Comparison of ENCODE assay signal across 8 cellular contexts in the genomic region with DNA sequence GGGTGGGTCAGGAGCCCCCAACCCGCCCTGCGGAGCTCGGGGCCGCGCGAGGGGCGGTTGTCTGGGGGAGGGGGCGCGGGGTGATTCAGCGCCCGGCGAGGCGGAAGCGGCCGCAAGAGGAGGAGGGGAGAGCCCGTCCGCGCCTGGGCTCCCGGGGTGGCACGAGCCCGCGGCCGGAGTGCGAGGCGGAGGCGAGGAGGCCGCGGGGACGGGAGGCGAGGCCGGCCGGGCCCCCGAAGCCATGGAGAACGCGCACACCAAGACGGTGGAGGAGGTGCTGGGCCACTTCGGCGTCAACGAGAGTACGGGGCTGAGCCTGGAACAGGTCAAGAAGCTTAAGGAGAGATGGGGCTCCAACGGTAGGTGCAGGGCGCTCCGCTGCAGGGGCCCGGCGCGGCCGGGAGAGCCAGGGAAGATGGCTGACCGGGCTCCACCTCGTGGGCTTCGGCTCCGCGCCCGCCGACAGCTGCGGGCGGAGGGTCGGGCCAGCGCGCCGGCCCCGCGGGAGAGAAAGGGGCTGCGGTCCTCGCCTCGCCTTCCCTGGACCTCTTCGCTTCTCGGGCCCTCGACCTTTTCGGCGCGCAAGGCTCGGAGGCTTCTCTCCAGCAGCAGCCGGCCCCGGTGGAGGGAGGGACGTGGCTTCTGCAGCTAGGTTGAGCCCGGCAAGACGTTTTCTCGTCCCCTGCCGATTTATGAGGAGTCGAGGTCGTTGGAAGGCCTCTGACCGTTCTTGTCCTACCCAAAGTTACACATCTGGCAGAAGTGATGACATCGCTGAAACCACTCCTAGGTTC. TPM values are rescaled to one million over a fixed set of nuclear protein-coding genes. Genes with fewer than 3 reads are reported as not detected.
DNase-seq lines count a peak whose midpoint lies in the region; ATAC-seq, FAIRE-seq and TF ChIP-seq lines count a peak whose summit lies in the region.

No MANE protein-coding gene starts in this region.

- no peaks in the 10 kb centered on the region for H3K9me3 Mint-ChIP-seq in WTC11

- H3K36me3 Mint-ChIP-seq in WTC11: peaks cover 37% of the 10 kb centered on the region

- DNase-seq in GM12891 (ENCODE audit: insufficient read length, low spot score): peak; percentile 48
- DNase-seq in GM23248: peak; percentile 78
- peak; percentile 26 to 50 for DNase-seq in Kasumi-1 (lab: John Stamatoyannopoulos, UW)
- DNase-seq in WTC11 (ENCODE audit: low spot score): peak; percentile 35
- DNase-seq in bronchial epithelial cell (ENCODE audit: low read depth): no peak
- peak; percentile 88 for DNase-seq in kidney
- peak; percentile 21 to 47 for DNase-seq in stimulated activated CD4-positive, alpha-beta T cell treated with anti-CD3 and anti-CD28 coated beads, Interleukin-1b, Interleukin-23, amount 100 ng/mL, for 4 hours (ENCODE audit: low read depth in 2 of 2)
- DNase-seq in NCI-H2081 treated with DMSO at 0.1 percent for 48 hours (lab: John Stamatoyannopoulos, UW): no peak

- no peaks in the 10 kb centered on the region for H3K9me3 ChIP-seq in GM23248 (ENCODE audit: low read depth)
- no peaks in the 10 kb centered on the region for H3K9me3 ChIP-seq in kidney (ENCODE audit: control insufficient read depth in 1 of 2, low read length in 2 of 2)

- TF ChIP-seq CTCF in WTC11 (IDR thresholded peaks at IDR 0.05) (no peak), bronchial epithelial cell (IDR thresholded peaks at IDR 0.05; ENCODE audit: insufficient read depth, low read length, severe bottlenecking) (peak; percentile 5), kidney (IDR thresholded peaks at IDR 0.05; ENCODE audit: borderline replicate concordance, extremely low read depth, insufficient read depth) (no peak)

- peak; percentile 59; the same call in 1 of the 2 replicates for TF ChIP-seq POLR2A in GM12891 (IDR thresholded peaks at IDR 0.05; ENCODE audit: low read depth, low read length)

- intact Hi-C loops in kidney (cut with DNase I): no loop called here

- no peaks in the 10 kb centered on the region for H3K27me3 ChIP-seq in GM23248 (replicated peaks; ENCODE audit: insufficient read depth)
- no peaks in the 10 kb centered on the region for H3K27me3 ChIP-seq in bronchial epithelial cell (ENCODE audit: control insufficient read depth, insufficient read depth, low read length)

- in situ Hi-C loops in GM23248 (cut with MboI): no loop called here

- H3K79me2 ChIP-seq in GM23248 (ENCODE audit: insufficient read depth): peaks cover 52% of the 10 kb centered on the region

- peaks cover 18% of the 10 kb centered on the region for H3K36me3 ChIP-seq in GM23248 (ENCODE audit: low read depth)
- H3K36me3 ChIP-seq in bronchial epithelial cell (ENCODE audit: control insufficient read depth, insufficient read depth, low read length): peaks cover 4% of the 10 kb centered on the region
- peaks cover 2 to 5% of the 10 kb centered on the region in 2 donors for H3K36me3 ChIP-seq in kidney (ENCODE audit: control insufficient read depth in 1 of 2, insufficient read depth in 2 of 2, low read length in 2 of 2)

- H3K27ac ChIP-seq in GM23248: peak overlapping the region; percentile 89
- H3K27ac ChIP-seq in kidney (ENCODE audit: low read depth in 2 of 2, low read length in 2 of 2): peak overlapping the region; percentile 66 to 85

- H3K4me3 Mint-ChIP-seq in WTC11: peak overlapping the region; percentile 89

- ATAC-seq in WTC11: peak; percentile 9

- H3K9me2 ChIP-seq in GM23248 (ENCODE audit: insufficient read depth): no peaks in the 10 kb centered on the region

- H3K27ac Mint-ChIP-seq in WTC11: peak overlapping the region; percentile 73

- peaks cover 13% of the 10 kb centered on the region for H3K27me3 Mint-ChIP-seq in WTC11 (ENCODE audit: low read depth)

- H3K4me3 ChIP-seq in GM23248: peak overlapping the region; percentile 90
- H3K4me3 ChIP-seq in bronchial epithelial cell (ENCODE audit: low read depth, low read length): peak overlapping the region; percentile 97
- peak overlapping the region; percentile 75 to 93 for H3K4me3 ChIP-seq in kidney (ENCODE audit: low read length in 2 of 2)

- CTCF ChIA-PET in WTC11 (lab: Charles Lee): interaction anchor here (1.1 to 2.7 kb wide), 3 partner anchors 11 to 150 kb away, joined by 3 to 13 read pairs (median 4); no protein-coding TSS in a partner anchor

- peaks cover 54% of the 10 kb centered on the region for H3K4me1 Mint-ChIP-seq in WTC11

- H3F3A ChIP-seq in GM23248 (ENCODE audit: insufficient read depth): peaks cover 41% of the 10 kb centered on the region

- H2AFZ ChIP-seq in GM23248: 0 out of 2 replicates have a peak overlapping the region, but pooled peaks have one; percentile 23

- H3K4me2 ChIP-seq in GM23248 (ENCODE audit: unreplicated experiment): peak overlapping the region; percentile 96

- H3K9ac ChIP-seq in GM23248 (peak overlapping the region; percentile 97), kidney (ENCODE audit: low read length in 2 of 2) (peak overlapping the region; percentile 51 to 92)

- 0 to 1% methylated on average over 40 to 80 of the region's 83 CpGs for WGBS in GM23248 (ENCODE audit: low coverage in 1 of 2, low lambda C conversion rate in 2 of 2, missing lambda C conversion rate in 2 of 2), 2 experiments

- peak; percentile 66 for FAIRE-seq in GM12891 (lab: Jason Lieb, UNC)
- no peak for FAIRE-seq in bronchial epithelial cell (lab: Jason Lieb, UNC)
- FAIRE-seq in kidney (lab: Jason Lieb, UNC): no peak

- POLR2A ChIA-PET in WTC11 (lab: Charles Lee): interaction anchor here (0.6 to 1.0 kb wide), 2 partner anchors 48 to 318 kb away, joined by 3 to 4 read pairs; no protein-coding TSS in a partner anchor

- H3K4me1 ChIP-seq in GM23248 (ENCODE audit: insufficient read depth): peaks cover 41% of the 10 kb centered on the region
- H3K4me1 ChIP-seq in kidney (ENCODE audit: control insufficient read depth in 1 of 2, insufficient read depth in 1 of 2, low read depth in 1 of 2, low read length in 2 of 2): peaks cover 7 to 14% of the 10 kb centered on the region in 2 donors

- peaks cover 23% of the 10 kb centered on the region for H4K20me1 ChIP-seq in GM23248 (ENCODE audit: insufficient read depth)

TF ChIP-seq in GM12891, 5 proteins besides CTCF, POLR2A, EP300 and RAD21:
- TF ChIP-seq SPI1 (IDR thresholded peaks at IDR 0.05; ENCODE audit: low read depth, low read length): no peak
- peak; percentile 58 for TF ChIP-seq POLR2AphosphoS5 (IDR thresholded peaks at IDR 0.05; ENCODE audit: low read depth, low read length)
- peak; percentile 61; the same call in 1 of the 2 replicates for TF ChIP-seq TAF1 (IDR thresholded peaks at IDR 0.05; ENCODE audit: low read depth, low read length)
- 0 out of 2 replicates have a peak, but pooled peaks have one; percentile 20 for TF ChIP-seq POU2F2 (IDR thresholded peaks at IDR 0.05; ENCODE audit: low read depth, low read length)

TF ChIP-seq in WTC11, 78 proteins besides CTCF, POLR2A, EP300 and RAD21 (continues in another document):
- TF ChIP-seq FOXP1 (CRISPR knock-in tag; IDR thresholded peaks at IDR 0.05; ENCODE audit: borderline replicate concordance): peak; percentile 45; the same call in 1 of the 2 replicates
- TF ChIP-seq ATF1 (CRISPR knock-in tag; IDR thresholded peaks at IDR 0.05): no peak
- TF ChIP-seq HMGA2 (CRISPR knock-in tag; IDR thresholded peaks at IDR 0.05): no peak
- TF ChIP-seq FOXK1 (CRISPR knock-in tag; IDR thresholded peaks at IDR 0.05): peak; percentile 29; the same call in 1 of the 2 replicates
- 0 out of 2 replicates have a peak, but pooled peaks have one; percentile 19 for TF ChIP-seq IRF2 (CRISPR knock-in tag; IDR thresholded peaks at IDR 0.05; ENCODE audit: borderline replicate concordance, low read depth)
- peak; percentile 99 for TF ChIP-seq KAT7 (CRISPR knock-in tag; IDR thresholded peaks at IDR 0.05; ENCODE audit: borderline replicate concordance)
- TF ChIP-seq, protein P1, sequence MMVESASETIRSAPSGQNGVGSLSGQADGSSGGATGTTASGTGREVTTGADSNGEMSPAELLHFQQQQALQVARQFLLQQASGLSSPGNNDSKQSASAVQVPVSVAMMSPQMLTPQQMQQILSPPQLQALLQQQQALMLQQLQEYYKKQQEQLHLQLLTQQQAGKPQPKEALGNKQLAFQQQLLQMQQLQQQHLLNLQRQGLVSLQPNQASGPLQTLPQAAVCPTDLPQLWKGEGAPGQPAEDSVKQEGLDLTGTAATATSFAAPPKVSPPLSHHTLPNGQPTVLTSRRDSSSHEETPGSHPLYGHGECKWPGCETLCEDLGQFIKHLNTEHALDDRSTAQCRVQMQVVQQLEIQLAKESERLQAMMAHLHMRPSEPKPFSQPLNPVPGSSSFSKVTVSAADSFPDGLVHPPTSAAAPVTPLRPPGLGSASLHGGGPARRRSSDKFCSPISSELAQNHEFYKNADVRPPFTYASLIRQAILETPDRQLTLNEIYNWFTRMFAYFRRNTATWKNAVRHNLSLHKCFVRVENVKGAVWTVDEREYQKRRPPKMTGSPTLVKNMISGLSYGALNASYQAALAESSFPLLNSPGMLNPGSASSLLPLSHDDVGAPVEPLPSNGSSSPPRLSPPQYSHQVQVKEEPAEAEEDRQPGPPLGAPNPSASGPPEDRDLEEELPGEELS (CRISPR knock-in tag; IDR thresholded peaks at IDR 0.05): peak; percentile 39
- TF ChIP-seq PRRX2 (CRISPR knock-in tag; IDR thresholded peaks at IDR 0.05): no peak
- TF ChIP-seq CBFB (CRISPR knock-in tag; IDR thresholded peaks at IDR 0.05; ENCODE audit: low read depth): no peak
- TF ChIP-seq, protein P2, sequence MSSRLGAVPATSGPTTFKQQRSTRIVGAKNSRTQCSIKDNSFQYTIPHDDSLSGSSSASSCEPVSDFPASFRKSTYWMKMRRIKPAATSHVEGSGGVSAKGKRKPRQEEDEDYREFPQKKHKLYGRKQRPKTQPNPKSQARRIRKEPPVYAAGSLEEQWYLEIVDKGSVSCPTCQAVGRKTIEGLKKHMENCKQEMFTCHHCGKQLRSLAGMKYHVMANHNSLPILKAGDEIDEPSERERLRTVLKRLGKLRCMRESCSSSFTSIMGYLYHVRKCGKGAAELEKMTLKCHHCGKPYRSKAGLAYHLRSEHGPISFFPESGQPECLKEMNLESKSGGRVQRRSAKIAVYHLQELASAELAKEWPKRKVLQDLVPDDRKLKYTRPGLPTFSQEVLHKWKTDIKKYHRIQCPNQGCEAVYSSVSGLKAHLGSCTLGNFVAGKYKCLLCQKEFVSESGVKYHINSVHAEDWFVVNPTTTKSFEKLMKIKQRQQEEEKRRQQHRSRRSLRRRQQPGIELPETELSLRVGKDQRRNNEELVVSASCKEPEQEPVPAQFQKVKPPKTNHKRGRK (CRISPR knock-in tag; IDR thresholded peaks at IDR 0.05; ENCODE audit: borderline replicate concordance): peak; percentile 13; the same call in 1 of the 2 replicates
- TF ChIP-seq TP53 (CRISPR knock-in tag; IDR thresholded peaks at IDR 0.05): peak; percentile 87
- TF ChIP-seq EMX1 (CRISPR knock-in tag; IDR thresholded peaks at IDR 0.05): 0 out of 2 replicates have a peak, but pooled peaks have one; percentile 56

RNA-seq across cellular contexts. Expression of a gene that starts 0.7 kb away (rescaled TPM):
- 60.1 TPM for polyA plus RNA-seq in GM12891 (2012; ENCODE audit: low read depth, missing spikeins)
- 142 and 148 TPM in 2 replicates for total RNA-seq in GM23248 (2014; rRNA removed; shearing (Covaris generic))
- polyA plus RNA-seq in GM23248 (2016; fragmentation: Nextera tagmentation; extraction: Ambion mirVana) (28.7 and 29.5 TPM in 2 replicates), kidney (ENCODE audit: insufficient read depth, low read depth, low replicate concordance) (37.2 TPM)
- total RNA-seq in WTC11 (2021) (216 to 239 TPM (median 216 TPM) in 3 replicates), bronchial epithelial cell (125 and 173 TPM in 2 replicates), kidney (221 TPM)

Comparison
In these comparisons a context has a peak if more than half of its experiments do, and no peak if none do; other contexts are left out.
1. DNase-seq: peak in GM12891 (single experiment), GM23248 (single experiment), Kasumi-1 (2 of 2), WTC11 (single experiment), kidney (single experiment) and stimulated activated CD4-positive, alpha-beta T cell treated with anti-CD3 and anti-CD28 coated beads, Interleukin-1b, Interleukin-23, amount 100 ng/mL, for 4 hours (2 of 2); none in bronchial epithelial cell (single experiment) and NCI-H2081 treated with DMSO at 0.1 percent for 48 hours (single experiment).
2. Peak in every context shown above with its lines, with median percentiles within 50 percentile points of each other: H3K4me3 ChIP-seq.